ENCODE assay signal across 9 cellular contexts in genomic region chr1:25246600-25247023, GRCh38. TPM values are rescaled to one million over a fixed set of nuclear protein-coding genes. Genes with fewer than 3 reads are reported as not detected.
DNase-seq lines count a peak whose midpoint lies in the region; ATAC-seq and TF ChIP-seq lines count a peak whose summit lies in the region.
"Had no signal": no experiment of that assay in that cellular context is flagged by ENCODE, and none has a peak within 500 bp of the region (broad histone marks: within the 10 kb centered on the region; RNA-seq: fewer than 3 reads in every experiment).

No MANE protein-coding gene starts in this region.

- no peaks in the 10 kb centered on the region for H3K9me3 Mint-ChIP-seq in CD4-positive, CD25-positive, alpha-beta regulatory T cell
- H3K9me3 Mint-ChIP-seq in brain: peaks cover 0 to 3% (median 0%) of the 10 kb centered on the region in 5 experiments

- H2AFZ ChIP-seq in OCI-LY1 (ENCODE audit: low read length): no peak overlapping the region

- TF ChIP-seq RAD21 in liver (IDR thresholded peaks at IDR 0.05): no peak

- H3K27me3 ChIP-seq in CD4-positive, CD25-positive, alpha-beta regulatory T cell (ENCODE audit: control insufficient read depth, insufficient read depth, low read length): no peaks in the 10 kb centered on the region
- H3K27me3 ChIP-seq in OCI-LY1 (ENCODE audit: insufficient read depth, low read length): no peaks in the 10 kb centered on the region
- H3K27me3 ChIP-seq in liver (ENCODE audit: control insufficient read depth in 4 of 4, insufficient read depth in 4 of 4, low read length in 3 of 4): no peaks in the 10 kb centered on the region
- H3K27me3 ChIP-seq in stomach smooth muscle (ENCODE audit: control insufficient read depth in 1 of 2, insufficient read depth in 2 of 2, low read length in 2 of 2): no peaks in the 10 kb centered on the region

- no peak for ATAC-seq in CD4-positive, CD25-positive, alpha-beta regulatory T cell (ENCODE audit: low read depth in 2 of 2)
- peak; percentile 4 for ATAC-seq in GM21619 (IDR thresholded peaks at IDR 0.05; ENCODE audit: unreplicated experiment)

- peaks cover 27 to 58% (median 52%) of the 10 kb centered on the region in 4 donors for H3K4me1 Mint-ChIP-seq in CD4-positive, CD25-positive, alpha-beta regulatory T cell
- peaks cover 55% of the 10 kb centered on the region for H3K4me1 Mint-ChIP-seq in brain

- 0 out of 2 replicates have a peak, but pooled peaks cover 6% of the 10 kb centered on the region for H3F3A ChIP-seq in OCI-LY1 (ENCODE audit: insufficient read depth, low read length)

- peak overlapping the region; percentile 99 to 100 (median 100) for H3K27ac Mint-ChIP-seq in CD4-positive, CD25-positive, alpha-beta regulatory T cell
- peak overlapping the region; percentile 99 to 100 (median 99) for H3K27ac Mint-ChIP-seq in brain

- peak in 1 of 3 donors; percentile 50 for DNase-seq in CD4-positive, CD25-positive, alpha-beta regulatory T cell
- DNase-seq in T1000 (lab: John Stamatoyannopoulos, UW) (no peak), retina (no peak)

- H4K20me1 ChIP-seq in OCI-LY1 (ENCODE audit: insufficient read depth, low read length): peaks cover 2% of the 10 kb centered on the region; the same call in 1 of the 2 replicates

- peak; percentile 5; the same call in 1 of the 2 replicates for TF ChIP-seq CTCF in OCI-LY1 (IDR thresholded peaks at IDR 0.05; ENCODE audit: low read length)
- no peak for TF ChIP-seq CTCF in brain (conservative IDR thresholded peaks at IDR 0.05)
- no peak for TF ChIP-seq CTCF in liver (IDR thresholded peaks at IDR 0.05; ENCODE audit: low read depth, low read length, missing input control)

- H3K36me3 ChIP-seq in CD4-positive, CD25-positive, alpha-beta regulatory T cell (ENCODE audit: control insufficient read depth, insufficient read depth, low read length): peaks cover 41% of the 10 kb centered on the region
- H3K36me3 ChIP-seq in OCI-LY1 (ENCODE audit: insufficient read depth, low read length) (peaks cover 49% of the 10 kb centered on the region), liver (ENCODE audit: control insufficient read depth in 4 of 4, insufficient read depth in 3 of 4, low read depth in 1 of 4, low read length in 3 of 4) (peaks cover 13 to 33% (median 31%) of the 10 kb centered on the region in 4 donors), stomach smooth muscle (ENCODE audit: control insufficient read depth in 2 of 2, insufficient read depth in 2 of 2, low read length in 2 of 2) (peaks cover 8 to 32% of the 10 kb centered on the region in 2 donors)

- WGBS in liver: under 1% methylated on average over 53 of the region's 53 CpGs

- H3K9ac ChIP-seq in OCI-LY1 (ENCODE audit: low read length) (peak overlapping the region; percentile 87), liver (ENCODE audit: low read depth in 1 of 2, low read length in 2 of 2) (peak overlapping the region; percentile 67 to 82), stomach smooth muscle (ENCODE audit: low read length in 2 of 2) (peak overlapping the region; percentile 99 to 100)

- peak overlapping the region; percentile 77 for H3K4me2 ChIP-seq in OCI-LY1 (ENCODE audit: low read length)

- H3K9me2 ChIP-seq in OCI-LY1 (ENCODE audit: low read depth, low read length): no peaks in the 10 kb centered on the region

- H3K4me3 Mint-ChIP-seq in CD4-positive, CD25-positive, alpha-beta regulatory T cell: peak overlapping the region; percentile 92 to 98 (median 98)
- H3K4me3 Mint-ChIP-seq in brain: peak overlapping the region; percentile 89 to 99 (median 97)

- H3K4me3 ChIP-seq in CD4-positive, CD25-positive, alpha-beta regulatory T cell (ENCODE audit: low read depth, low read length): peak overlapping the region; percentile 94
- peak overlapping the region; percentile 84 for H3K4me3 ChIP-seq in OCI-LY1 (ENCODE audit: low read depth, low read length, poor library complexity, severe bottlenecking)
- peak overlapping the region; percentile 66 to 100 (median 99) for H3K4me3 ChIP-seq in liver (ENCODE audit: low read depth in 1 of 3, low read length in 3 of 3)
- peak overlapping the region; percentile 90 to 99 for H3K4me3 ChIP-seq in stomach smooth muscle (ENCODE audit: low read length in 2 of 2)

- peak overlapping the region; percentile 99 for H3K27ac ChIP-seq in CD4-positive, CD25-positive, alpha-beta regulatory T cell (ENCODE audit: insufficient read depth, low read length, poor library complexity, severe bottlenecking)
- H3K27ac ChIP-seq in OCI-LY1 (ENCODE audit: low read depth, low read length, poor library complexity, severe bottlenecking): peak overlapping the region; percentile 81
- peak overlapping the region; percentile 96 to 98 for H3K27ac ChIP-seq in liver (ENCODE audit: low read depth in 1 of 2, low read length in 2 of 2)
- H3K27ac ChIP-seq in stomach smooth muscle (ENCODE audit: low read length): peak overlapping the region; percentile 98

- peaks cover 24% of the 10 kb centered on the region for H3K79me2 ChIP-seq in OCI-LY1 (ENCODE audit: insufficient read depth, low read length)

- H3K36me3 Mint-ChIP-seq in CD4-positive, CD25-positive, alpha-beta regulatory T cell: peaks cover 40% of the 10 kb centered on the region
- H3K36me3 Mint-ChIP-seq in brain: peaks cover 46% of the 10 kb centered on the region

- H3K27me3 Mint-ChIP-seq in CD4-positive, CD25-positive, alpha-beta regulatory T cell: peaks cover 6% of the 10 kb centered on the region
- H3K27me3 Mint-ChIP-seq in brain: peaks cover 12% of the 10 kb centered on the region

- no peaks in the 10 kb centered on the region for H3K9me3 ChIP-seq in CD4-positive, CD25-positive, alpha-beta regulatory T cell (ENCODE audit: control insufficient read depth in 2 of 2, low read length in 2 of 2)
- H3K9me3 ChIP-seq in OCI-LY1 (ENCODE audit: low read length) (no peaks in the 10 kb centered on the region), liver (ENCODE audit: control insufficient read depth in 4 of 4, low read length in 3 of 4) (no peaks in the 10 kb centered on the region), stomach smooth muscle (ENCODE audit: control insufficient read depth in 2 of 2, low read length in 2 of 2) (no peaks in the 10 kb centered on the region)

- peaks cover 52% of the 10 kb centered on the region for H3K4me1 ChIP-seq in CD4-positive, CD25-positive, alpha-beta regulatory T cell (ENCODE audit: control insufficient read depth, insufficient read depth, low read length, poor library complexity, severe bottlenecking)
- peaks cover 26% of the 10 kb centered on the region for H3K4me1 ChIP-seq in OCI-LY1 (ENCODE audit: insufficient read depth, low read length, severe bottlenecking)
- peaks cover 1 to 28% (median 16%) of the 10 kb centered on the region in 4 donors for H3K4me1 ChIP-seq in liver (ENCODE audit: control insufficient read depth in 4 of 4, insufficient read depth in 4 of 4, low read length in 3 of 4)
- H3K4me1 ChIP-seq in stomach smooth muscle (ENCODE audit: control insufficient read depth, insufficient read depth, low read length): peaks cover 14% of the 10 kb centered on the region

TF ChIP-seq in liver, 16 proteins besides CTCF, POLR2A, EP300 and RAD21:
- TF ChIP-seq, protein P1, sequence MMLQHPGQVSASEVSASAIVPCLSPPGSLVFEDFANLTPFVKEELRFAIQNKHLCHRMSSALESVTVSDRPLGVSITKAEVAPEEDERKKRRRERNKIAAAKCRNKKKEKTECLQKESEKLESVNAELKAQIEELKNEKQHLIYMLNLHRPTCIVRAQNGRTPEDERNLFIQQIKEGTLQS (IDR thresholded peaks at IDR 0.05): no peak
- TF ChIP-seq FOXA2 (IDR thresholded peaks at IDR 0.05) (no peak), RXRA (IDR thresholded peaks at IDR 0.05) (no peak), NR2F2 (IDR thresholded peaks at IDR 0.05) (no peak)
- TF ChIP-seq, protein P2, sequence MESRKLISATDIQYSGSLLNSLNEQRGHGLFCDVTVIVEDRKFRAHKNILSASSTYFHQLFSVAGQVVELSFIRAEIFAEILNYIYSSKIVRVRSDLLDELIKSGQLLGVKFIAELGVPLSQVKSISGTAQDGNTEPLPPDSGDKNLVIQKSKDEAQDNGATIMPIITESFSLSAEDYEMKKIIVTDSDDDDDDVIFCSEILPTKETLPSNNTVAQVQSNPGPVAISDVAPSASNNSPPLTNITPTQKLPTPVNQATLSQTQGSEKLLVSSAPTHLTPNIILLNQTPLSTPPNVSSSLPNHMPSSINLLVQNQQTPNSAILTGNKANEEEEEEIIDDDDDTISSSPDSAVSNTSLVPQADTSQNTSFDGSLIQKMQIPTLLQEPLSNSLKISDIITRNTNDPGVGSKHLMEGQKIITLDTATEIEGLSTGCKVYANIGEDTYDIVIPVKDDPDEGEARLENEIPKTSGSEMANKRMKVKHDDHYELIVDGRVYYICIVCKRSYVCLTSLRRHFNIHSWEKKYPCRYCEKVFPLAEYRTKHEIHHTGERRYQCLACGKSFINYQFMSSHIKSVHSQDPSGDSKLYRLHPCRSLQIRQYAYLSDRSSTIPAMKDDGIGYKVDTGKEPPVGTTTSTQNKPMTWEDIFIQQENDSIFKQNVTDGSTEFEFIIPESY (IDR thresholded peaks at IDR 0.05): no peak

RNA-seq across cellular contexts. Expression of gene RSRP1, which starts 0.6 kb away (rescaled TPM):
- total RNA-seq in CD4-positive, CD25-positive, alpha-beta regulatory T cell: 571 TPM
- polyA plus RNA-seq in CD4-positive, CD25-positive, alpha-beta regulatory T cell: 10 to 100 TPM; 50.9 to 72.3 (median 60.2) TPM
- polyA plus RNA-seq in brain (ENCODE audit: insufficient read depth, low read depth, low replicate concordance) (36.8 TPM), liver (10 to 100 TPM; 19.9 to 46.7 TPM)
- total RNA-seq in liver: 100 to 1,000 TPM; 101 TPM

RNA-seq across cellular contexts. Expression of gene SYF2, which starts 14.3 kb away (rescaled TPM):
- 65.6 TPM for total RNA-seq in CD4-positive, CD25-positive, alpha-beta regulatory T cell
- 10 to 100 TPM; 76.3 to 97.1 (median 85.8) TPM for polyA plus RNA-seq in CD4-positive, CD25-positive, alpha-beta regulatory T cell
- polyA plus RNA-seq in brain (ENCODE audit: insufficient read depth, low read depth, low replicate concordance) (64.2 TPM), liver (10 to 100 TPM; 17.5 to 24.0 TPM)
- total RNA-seq in liver: 10 to 100 TPM; 12.0 to 13.0 TPM

RNA-seq across cellular contexts. Expression of gene RHD, which starts 25.7 kb away (rescaled TPM):
- total RNA-seq in CD4-positive, CD25-positive, alpha-beta regulatory T cell: 0.20 TPM
- polyA plus RNA-seq in CD4-positive, CD25-positive, alpha-beta regulatory T cell: under 1 TPM; 0.10 to 0.48 (median 0.36) TPM
- not detected for polyA plus RNA-seq in brain (ENCODE audit: insufficient read depth, low read depth, low replicate concordance)
- 10 to 100 TPM in 1 of 2 donors, not detected in 1; 85.4 TPM for total RNA-seq in liver
- under 1 TPM in 1 of 2 donors, not detected in 1; 0.31 TPM for polyA plus RNA-seq in liver
- total RNA-seq: LHCN-M2 had no signal
